In genomic region chr13:94795292-94795691, GRCh38 we compare ENCODE assay signal across 23 cellular contexts.
DNase-seq lines count a peak whose midpoint lies in the region; ATAC-seq and TF ChIP-seq lines count a peak whose summit lies in the region.
"Had no signal": no experiment of that assay in that cellular context is flagged by ENCODE, and none has a peak within 500 bp of the region (broad histone marks: within the 10 kb centered on the region; RNA-seq: fewer than 3 reads in every experiment).

No MANE protein-coding gene starts in this region.

- no peaks in the 10 kb centered on the region for H3K9me3 ChIP-seq in SK-N-SH
- peaks cover 1% of the 10 kb centered on the region for H3K9me3 ChIP-seq in aorta (ENCODE audit: control insufficient read depth, low read length)
- H3K9me3 ChIP-seq in CD8-positive, alpha-beta memory T cell (ENCODE audit: low read length) = no peaks in the 10 kb centered on the region
- H3K9me3 ChIP-seq: A549; BLaER1 treated with 17β-estradiol and CSF1 and Interleukin-3, amounts not matched to agents 10 nM and 100 nM had no signal

- no peak overlapping the region for H3K18ac ChIP-seq in mesendoderm (ENCODE audit: low read length)

- H3K4me1 ChIP-seq in SK-N-SH (ENCODE audit: control insufficient read depth in 1 of 2, insufficient read depth in 2 of 2, low read depth in 1 of 2, low read length in 1 of 2) (no peaks in the 10 kb centered on the region), mesendoderm (ENCODE audit: control insufficient read depth, low read depth, low read length) (no peaks in the 10 kb centered on the region), aorta (ENCODE audit: control insufficient read depth in 1 of 2, insufficient read depth in 2 of 2, low read length in 2 of 2) (no peaks in the 10 kb centered on the region)
- H3K4me1 ChIP-seq in CD8-positive, alpha-beta memory T cell (ENCODE audit: insufficient read depth, low read length) = no peaks in the 10 kb centered on the region
- H3K4me1 ChIP-seq: A549; BLaER1 treated with 17β-estradiol and CSF1 and Interleukin-3, amounts not matched to agents 10 nM and 100 nM had no signal

- H4K8ac ChIP-seq in mesendoderm (ENCODE audit: low read depth, low read length) = no peak overlapping the region

- POLR2A ChIA-PET in SK-N-SH (lab: Yijun Ruan, JAX) = no interaction called here
- POLR2A ChIA-PET in CD8-positive, alpha-beta memory T cell (lab: Charles Lee) = no interaction called here

- H3K4me3 Mint-ChIP-seq in CD8-positive, alpha-beta memory T cell = no peak overlapping the region
- H3K4me3 Mint-ChIP-seq: B cell; CD4-positive, alpha-beta T cell; CD8-positive, alpha-beta T cell had no signal

- no peak overlapping the region for H4K5ac ChIP-seq in mesendoderm (ENCODE audit: low read length)

- TF ChIP-seq RAD21 in SK-N-SH (IDR thresholded peaks at IDR 0.05; ENCODE audit: low read length) = no peak

- H3K36me3 ChIP-seq in SK-N-SH (replicated peaks in 1 of 2; ENCODE audit: control insufficient read depth in 1 of 2, insufficient read depth in 2 of 2, low read length in 1 of 2) (no peaks in the 10 kb centered on the region), mesendoderm (ENCODE audit: control insufficient read depth, insufficient read depth, low read length) (no peaks in the 10 kb centered on the region), aorta (ENCODE audit: control insufficient read depth in 1 of 2, insufficient read depth in 2 of 2, low read length in 1 of 2) (no peaks in the 10 kb centered on the region)
- no peaks in the 10 kb centered on the region for H3K36me3 ChIP-seq in CD8-positive, alpha-beta memory T cell (ENCODE audit: insufficient read depth, low read length)
- H3K36me3 ChIP-seq: BLaER1 treated with 17β-estradiol and CSF1 and Interleukin-3, amounts not matched to agents 10 nM and 100 nM had no signal

- H3K4me2 ChIP-seq in SK-N-SH = no peak overlapping the region
- H3K4me2 ChIP-seq in mesendoderm (ENCODE audit: low read length) = no peak overlapping the region
- H3K4me2 ChIP-seq: A549; BLaER1 treated with 17β-estradiol and CSF1 and Interleukin-3, amounts not matched to agents 10 nM and 100 nM had no signal

- no peaks in the 10 kb centered on the region for H3K79me2 ChIP-seq in SK-N-SH (ENCODE audit: insufficient read depth)
- no peaks in the 10 kb centered on the region for H3K79me2 ChIP-seq in mesendoderm (ENCODE audit: control insufficient read depth, insufficient read depth, low read length)

- no peak for ATAC-seq in SK-N-SH treated with all-trans-retinoic acid at 6 μM for 48 hours
- ATAC-seq in aorta (ENCODE audit: low FRiP score) = no peak
- ATAC-seq: A549; CD8-positive, alpha-beta T cell had no signal

- H3K27me3 ChIP-seq in SK-N-SH (ENCODE audit: insufficient read depth) (peaks cover 7% of the 10 kb centered on the region; the same call in 1 of the 2 replicates), mesendoderm (ENCODE audit: insufficient read depth, low read length, poor library complexity) (no peaks in the 10 kb centered on the region), aorta (ENCODE audit: control insufficient read depth in 1 of 2, insufficient read depth in 2 of 2, low read length in 1 of 2) (no peaks in the 10 kb centered on the region)
- H3K27me3 ChIP-seq in CD8-positive, alpha-beta memory T cell (ENCODE audit: insufficient read depth, low read length, poor library complexity, severe bottlenecking) = no peaks in the 10 kb centered on the region
- H3K27me3 ChIP-seq: BLaER1 treated with 17β-estradiol and CSF1 and Interleukin-3, amounts not matched to agents 10 nM and 100 nM had no signal

- no peak overlapping the region for H2BK5ac ChIP-seq in mesendoderm (ENCODE audit: low read length)

- H2BK15ac ChIP-seq in mesendoderm (replicated peaks; ENCODE audit: low read depth) = no peak overlapping the region

- H3K4ac ChIP-seq in mesendoderm (ENCODE audit: low read depth, low read length) = no peak overlapping the region

- TF ChIP-seq POLR2A in erythroblast (IDR thresholded peaks at IDR 0.05; ENCODE audit: low read length) = no peak

- H3K27ac ChIP-seq in SK-N-SH (ENCODE audit: low read depth in 2 of 2, low read length in 1 of 2) (no peak overlapping the region), mesendoderm (ENCODE audit: low read depth, low read length) (no peak overlapping the region), aorta (ENCODE audit: low read depth in 1 of 2, low read length in 2 of 2) (no peak overlapping the region)
- no peak overlapping the region for H3K27ac ChIP-seq in CD8-positive, alpha-beta memory T cell (ENCODE audit: low read depth, low read length)
- H3K27ac ChIP-seq: 22Rv1; A549; BLaER1 treated with 17β-estradiol and CSF1 and Interleukin-3, amounts not matched to agents 10 nM and 100 nM; C4-2B had no signal

- H3F3A ChIP-seq in SK-N-SH (replicated peaks; ENCODE audit: insufficient read depth) = no peaks in the 10 kb centered on the region

- H3K4me1 Mint-ChIP-seq in CD8-positive, alpha-beta memory T cell = no peaks in the 10 kb centered on the region
- H3K4me1 Mint-ChIP-seq: B cell had no signal

- peak; percentile 9 for DNase-seq in SK-N-SH
- peak; percentile 13 to 61 for DNase-seq in erythroblast (lab: John Stamatoyannopoulos, UW)
- peak; percentile 48 for DNase-seq in mesendoderm
- no peak for DNase-seq in aorta
- no peak for DNase-seq in CD8-positive, alpha-beta memory T cell
- no peak for DNase-seq in posterior vena cava (ENCODE audit: low spot score)
- DNase-seq: AML-193; CD4-positive, alpha-beta T cell; CD8-positive, alpha-beta T cell; COR-L47; DMS 273 treated with DMSO at 0.1 percent for 48 hours; DMS153; DMS53; DMS79; DND-41; EL; GDM1 had no signal

- no peak for TF ChIP-seq EP300 in SK-N-SH (IDR thresholded peaks at IDR 0.05; ENCODE audit: borderline replicate concordance in 1 of 2, low read depth in 1 of 2, low read length in 1 of 2)

- no peaks in the 10 kb centered on the region for H3K79me1 ChIP-seq in mesendoderm (ENCODE audit: low read length)

- TF ChIP-seq CTCF in SK-N-SH (IDR thresholded peaks at IDR 0.05) = no peak

- no peak overlapping the region for H3K4me3 ChIP-seq in SK-N-SH (ENCODE audit: low read depth in 2 of 2, low read length in 1 of 2)
- H3K4me3 ChIP-seq in mesendoderm (ENCODE audit: low read length) = no peak overlapping the region
- H3K4me3 ChIP-seq in aorta (ENCODE audit: low read length in 2 of 2) = no peak overlapping the region
- no peak overlapping the region for H3K4me3 ChIP-seq in CD8-positive, alpha-beta memory T cell (ENCODE audit: low read length)
- H3K4me3 ChIP-seq: A549; BLaER1 treated with 17β-estradiol and CSF1 and Interleukin-3, amounts not matched to agents 10 nM and 100 nM had no signal

- no peak overlapping the region for H2BK120ac ChIP-seq in mesendoderm (ENCODE audit: low read depth, low read length)

- 31% methylated on average over 7 of the region's 7 CpGs for WGBS in SK-N-SH (ENCODE audit: low lambda C conversion rate)
- WGBS in mesendoderm (ENCODE audit: extremely low coverage, insufficient coverage, low lambda C conversion rate) = no CpG with 5 or more reads among the region's 7 CpGs
- WGBS in aorta, 2 donors = 87 to 88% methylated on average over 7 of the region's 7 CpGs

- H3K9me3 Mint-ChIP-seq in CD8-positive, alpha-beta memory T cell = peaks cover 0 to 2% (median 0%) of the 10 kb centered on the region in 5 donors
- H3K9me3 Mint-ChIP-seq: CD4-positive, alpha-beta T cell; CD8-positive, alpha-beta T cell had no signal

- CTCF ChIA-PET in SK-N-SH (lab: Yijun Ruan, JAX) = no interaction called here
- CTCF ChIA-PET in CD8-positive, alpha-beta memory T cell (lab: Charles Lee) = no interaction called here

- H3K36me3 Mint-ChIP-seq in CD8-positive, alpha-beta memory T cell = no peaks in the 10 kb centered on the region
- H3K36me3 Mint-ChIP-seq: CD8-positive, alpha-beta T cell had no signal

- no peaks in the 10 kb centered on the region for H4K20me1 ChIP-seq in SK-N-SH (ENCODE audit: insufficient read depth)
- H4K20me1 ChIP-seq: BLaER1 treated with 17β-estradiol and CSF1 and Interleukin-3, amounts not matched to agents 10 nM and 100 nM had no signal

- no peaks in the 10 kb centered on the region for H3K9me2 ChIP-seq in SK-N-SH

- intact Hi-C loops in aorta (cut with DNase I) (no loop called here), posterior vena cava (cut with DNase I) (no loop called here)

- no peak overlapping the region for H2AK5ac ChIP-seq in mesendoderm (ENCODE audit: low read length)

- H3K27me3 Mint-ChIP-seq in CD8-positive, alpha-beta memory T cell = no peaks in the 10 kb centered on the region
- H3K27me3 Mint-ChIP-seq: B cell had no signal

- no peak overlapping the region for H3K27ac Mint-ChIP-seq in CD8-positive, alpha-beta memory T cell
- H3K27ac Mint-ChIP-seq: B cell; CD4-positive, alpha-beta T cell; CD8-positive, alpha-beta T cell had no signal

- no peak overlapping the region for H3K56ac ChIP-seq in mesendoderm (ENCODE audit: low read length)

- no peak overlapping the region for H3K23ac ChIP-seq in mesendoderm (ENCODE audit: low read length)

- H3K9ac ChIP-seq in SK-N-SH = no peak overlapping the region
- no peak overlapping the region for H3K9ac ChIP-seq in mesendoderm (ENCODE audit: low read length)
- H3K9ac ChIP-seq: BLaER1 treated with 17β-estradiol and CSF1 and Interleukin-3, amounts not matched to agents 10 nM and 100 nM had no signal

- no peak overlapping the region for H2AFZ ChIP-seq in SK-N-SH (ENCODE audit: low read depth)

TF ChIP-seq in SK-N-SH, 30 proteins besides CTCF, POLR2A, EP300 and RAD21 (continues in another document):
- TF ChIP-seq TAF1 (IDR thresholded peaks at IDR 0.05; ENCODE audit: borderline replicate concordance, low read depth, low read length) (no peak), GATA2 (CRISPR knock-in tag; IDR thresholded peaks at IDR 0.05) (peak; percentile 49; the same call in 1 of the 2 replicates), MXI1 (IDR thresholded peaks at IDR 0.05; ENCODE audit: low read depth, low read length) (no peak), POLR2AphosphoS5 (IDR thresholded peaks at IDR 0.05; ENCODE audit: low read depth, low read length) (no peak), ELF1 (IDR thresholded peaks at IDR 0.05) (no peak)

TF ChIP-seq in SK-N-SH treated with all-trans-retinoic acid at 6 μM for 48 hours, 23 proteins besides CTCF, POLR2A, EP300 and RAD21 (continues in another document):
- TF ChIP-seq PATZ1 (CRISPR knock-in tag; IDR thresholded peaks at IDR 0.05; ENCODE audit: borderline replicate concordance) = no peak
- TF ChIP-seq TOX (CRISPR knock-in tag; IDR thresholded peaks at IDR 0.05; ENCODE audit: borderline replicate concordance) = no peak

Comparison
In these comparisons a context has a peak if more than half of its experiments do, and no peak if none do; other contexts are left out.
1. DNase-seq: peak in SK-N-SH (single experiment), erythroblast (2 of 2) and mesendoderm (single experiment); none in aorta (0 of 2), CD8-positive, alpha-beta memory T cell (0 of 5) and posterior vena cava (single experiment).